20 cellular contexts compared by ENCODE assay signal in the genomic region with DNA sequence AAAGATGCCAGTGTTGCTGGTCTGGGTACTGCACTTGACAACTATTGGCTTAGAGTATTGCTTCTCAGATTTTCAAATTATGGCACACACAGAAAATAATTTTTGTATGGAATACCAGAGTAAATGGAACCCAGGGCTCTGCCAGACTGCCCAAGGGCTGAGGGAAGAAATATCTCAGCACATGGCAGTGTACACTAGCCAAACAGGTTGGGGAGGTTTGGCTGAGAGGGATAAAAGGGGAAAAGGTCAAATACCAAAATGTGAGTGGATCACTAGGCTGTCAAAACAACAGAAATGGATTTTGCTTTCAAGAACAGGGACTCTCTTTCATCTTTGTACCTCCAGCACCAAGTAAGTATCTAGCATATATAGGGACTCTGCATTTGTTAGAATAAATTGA. TPM values are rescaled to one million over a fixed set of nuclear protein-coding genes. Genes with fewer than 3 reads are reported as not detected.
"Had no signal": no experiment of that assay in that cellular context is flagged by ENCODE, and none has a peak within 500 bp of the region (broad histone marks: within the 10 kb centered on the region; RNA-seq: fewer than 3 reads in every experiment).

No MANE protein-coding gene starts in this region.

- H3K4me3 Mint-ChIP-seq: activated CD4-positive, alpha-beta memory T cell treated with anti-CD3 and anti-CD28 coated beads, Interleukin-2, amount 10 ng/mL, durations not matched to agents 7 days and 5 days; activated CD4-positive, alpha-beta T cell treated with anti-CD3 and anti-CD28 coated beads for 36 hours; activated naive CD8-positive, alpha-beta T cell treated with anti-CD3 and anti-CD28 coated beads, Interleukin-2, amount 50 U/mL, for 24 hours; activated T-cell treated with anti-CD3 and anti-CD28 coated beads, Interleukin-2, amount 50 U/mL, for 72 hours; neural crest cell had no signal

- H3K9me3 ChIP-seq: ascending aorta, pancreas, tibial artery had no signal

- H3K4me1 Mint-ChIP-seq: activated CD4-positive, alpha-beta T cell treated with anti-CD3 and anti-CD28 coated beads for 36 hours had no signal

- H3K4me1 ChIP-seq: ascending aorta, heart left ventricle, pancreas, tibial artery had no signal

- DNase-seq: activated CD4-positive, alpha-beta memory T cell treated with anti-CD3 and anti-CD28 coated beads, Interleukin-2, amount 10 ng/mL, durations not matched to agents 7 days and 5 days; activated CD4-positive, alpha-beta T cell treated with anti-CD3 and anti-CD28 coated beads for 36 hours; activated naive CD4-positive, alpha-beta T cell; activated naive CD8-positive, alpha-beta T cell treated with anti-CD3 and anti-CD28 coated beads, Interleukin-2, amount 50 U/mL, for 24 hours; activated T-cell treated with anti-CD3 and anti-CD28 coated beads, Interleukin-2, amount 50 U/mL, for 72 hours; heart left ventricle; left colon; pancreas; retina; stimulated activated CD4-positive, alpha-beta T cell treated with anti-CD3 and anti-CD28 coated beads, Interleukin-15, amount 100 ng/mL, for 24 hours; stimulated activated CD4-positive, alpha-beta T cell treated with anti-CD3 and anti-CD28 coated beads, Interleukin-4, amount 100 ng/mL, for 24 hours; T1000; tibial artery; WERI-Rb-1 had no signal

- H3K27ac ChIP-seq: ascending aorta, cardiac muscle cell, heart left ventricle, pancreas, tibial artery, WERI-Rb-1 had no signal

- H3K27ac Mint-ChIP-seq: activated CD4-positive, alpha-beta memory T cell treated with anti-CD3 and anti-CD28 coated beads, Interleukin-2, amount 10 ng/mL, durations not matched to agents 7 days and 5 days; activated CD4-positive, alpha-beta T cell treated with anti-CD3 and anti-CD28 coated beads for 36 hours; activated naive CD8-positive, alpha-beta T cell treated with anti-CD3 and anti-CD28 coated beads, Interleukin-2, amount 50 U/mL, for 24 hours; activated T-cell treated with anti-CD3 and anti-CD28 coated beads, Interleukin-2, amount 50 U/mL, for 72 hours had no signal

- H3K4me3 ChIP-seq: ascending aorta, cardiac muscle cell, heart left ventricle, pancreas, tibial artery had no signal

- H3K36me3 ChIP-seq: ascending aorta, cardiac muscle cell, heart left ventricle, pancreas, tibial artery, WERI-Rb-1 had no signal

- H3K27me3 ChIP-seq: ascending aorta, pancreas had no signal

RNA-seq across cellular contexts. Expression of gene RGS8, which starts 3.0 kb away (rescaled TPM):
- total RNA-seq: activated CD4-positive, alpha-beta memory T cell treated with anti-CD3 and anti-CD28 coated beads, Interleukin-2, amount 10 ng/mL, durations not matched to agents 7 days and 5 days; activated CD4-positive, alpha-beta T cell treated with anti-CD3 and anti-CD28 coated beads for 36 hours; ascending aorta; left colon; mesenteric fat pad; myocyte; pancreas; skeletal muscle tissue had no signal
- polyA plus RNA-seq: cardiac muscle cell, heart left ventricle had no signal
